9 cellular contexts compared by ENCODE assay signal in the genomic region with DNA sequence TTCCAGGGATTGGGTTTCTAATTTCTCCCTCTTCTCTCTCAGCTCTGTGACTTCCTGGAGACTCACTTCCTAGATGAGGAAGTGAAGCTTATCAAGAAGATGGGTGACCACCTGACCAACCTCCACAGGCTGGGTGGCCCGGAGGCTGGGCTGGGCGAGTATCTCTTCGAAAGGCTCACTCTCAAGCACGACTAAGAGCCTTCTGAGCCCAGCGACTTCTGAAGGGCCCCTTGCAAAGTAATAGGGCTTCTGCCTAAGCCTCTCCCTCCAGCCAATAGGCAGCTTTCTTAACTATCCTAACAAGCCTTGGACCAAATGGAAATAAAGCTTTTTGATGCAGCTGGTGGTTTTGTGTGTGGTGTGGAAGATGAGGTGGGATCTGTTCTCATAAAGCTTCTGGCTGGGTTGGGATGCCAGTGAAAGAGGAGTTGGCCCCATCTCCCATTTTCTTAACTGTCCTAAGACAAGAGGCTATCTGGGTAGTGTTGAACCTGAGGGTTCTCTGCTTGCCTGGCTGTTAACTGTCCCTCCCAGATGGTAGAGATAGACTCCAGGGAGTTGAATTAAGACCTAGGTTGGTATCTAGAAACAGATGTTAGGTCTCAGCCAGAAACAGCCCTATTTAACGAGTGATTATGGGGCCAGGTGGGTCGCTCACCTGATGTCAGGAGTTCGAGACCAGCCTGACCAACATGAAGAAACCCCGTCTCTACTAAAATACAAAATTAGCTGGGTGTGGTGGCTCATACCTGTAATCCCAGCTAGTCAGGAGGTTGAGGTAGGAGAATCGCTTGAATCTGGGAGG. TPM values are rescaled to one million over a fixed set of nuclear protein-coding genes. Genes with fewer than 3 reads are reported as not detected.
DNase-seq lines count a peak whose midpoint lies in the region; ATAC-seq, FAIRE-seq and TF ChIP-seq lines count a peak whose summit lies in the region.
"Had no signal": no experiment of that assay in that cellular context is flagged by ENCODE, and none has a peak within 500 bp of the region (broad histone marks: within the 10 kb centered on the region; RNA-seq: fewer than 3 reads in every experiment).

No MANE protein-coding gene starts in this region.

- peak overlapping the region; percentile 85 for H3K4me3 ChIP-seq in CD4-positive, CD25-positive, alpha-beta regulatory T cell (ENCODE audit: low read depth, low read length)
- H3K4me3 ChIP-seq in Karpas-422 (ENCODE audit: low read length) (peak overlapping the region; percentile 87), K562 (peak overlapping the region; percentile 70), mesodermal cell (ENCODE audit: extremely low read depth, insufficient read depth, low read length, poor library complexity, severe bottlenecking) (peak overlapping the region; percentile 90)

- no peak for TF ChIP-seq CTCF in K562 (IDR thresholded peaks at IDR 0.05 in 2 of 3, conservative IDR thresholded peaks at IDR 0.05 in 1 of 3; ENCODE audit: insufficient read depth in 2 of 3, low read depth in 1 of 3, low read length in 3 of 3)

- no peak; the same call in 1 of the 2 replicates for TF ChIP-seq POLR2A in K562 (conservative IDR thresholded peaks at IDR 0.05)

- H3K27me3 ChIP-seq in CD4-positive, CD25-positive, alpha-beta regulatory T cell (ENCODE audit: control insufficient read depth, insufficient read depth, low read length) = no peaks in the 10 kb centered on the region
- no peaks in the 10 kb centered on the region for H3K27me3 ChIP-seq in Karpas-422 (ENCODE audit: low read length)
- no peaks in the 10 kb centered on the region for H3K27me3 ChIP-seq in K562 (ENCODE audit: control insufficient read depth in 2 of 2, insufficient read depth in 2 of 2, low read length in 2 of 2)

- no peak for TF ChIP-seq EP300 in K562 (IDR thresholded peaks at IDR 0.05; ENCODE audit: low read length)

- H3K27me3 Mint-ChIP-seq in CD4-positive, CD25-positive, alpha-beta regulatory T cell = peaks cover 7% of the 10 kb centered on the region

- H3K4me1 ChIP-seq in CD4-positive, CD25-positive, alpha-beta regulatory T cell (ENCODE audit: control insufficient read depth, insufficient read depth, low read length, poor library complexity, severe bottlenecking) = peaks cover 57% of the 10 kb centered on the region
- peaks cover 73% of the 10 kb centered on the region for H3K4me1 ChIP-seq in Karpas-422 (ENCODE audit: low read length)
- peaks cover 40 to 63% of the 10 kb centered on the region in 2 experiments for H3K4me1 ChIP-seq in K562 (replicated peaks in 1 of 2; ENCODE audit: control insufficient read depth in 2 of 2, insufficient read depth in 2 of 2, low read length in 2 of 2)
- peaks cover 25% of the 10 kb centered on the region for H3K4me1 ChIP-seq in mesodermal cell (ENCODE audit: control insufficient read depth, insufficient read depth, low read length, poor library complexity, severe bottlenecking)

- H3K27ac ChIP-seq in CD4-positive, CD25-positive, alpha-beta regulatory T cell (ENCODE audit: insufficient read depth, low read length, poor library complexity, severe bottlenecking) = peak overlapping the region; percentile 82
- H3K27ac ChIP-seq in Karpas-422 (ENCODE audit: low read length) (peak overlapping the region; percentile 78), K562 (ENCODE audit: extremely low read depth, low read depth, low read length) (peak overlapping the region; percentile 82), mesodermal cell (ENCODE audit: low read depth, low read length, severe bottlenecking) (no peak overlapping the region)

- H3K4me2 ChIP-seq in Karpas-422 (ENCODE audit: low read depth, low read length, poor library complexity, severe bottlenecking) (peak overlapping the region; percentile 73), K562 (ENCODE audit: insufficient read depth, low read length) (peak overlapping the region; percentile 99)

- TF ChIP-seq RAD21 in K562 (CRISPR knock-in tag; conservative IDR thresholded peaks at IDR 0.05 in 1 of 2, IDR thresholded peaks at IDR 0.05 in 1 of 2) = no peak

- H3K9me3 Mint-ChIP-seq in CD4-positive, CD25-positive, alpha-beta regulatory T cell = no peaks in the 10 kb centered on the region

- in situ Hi-C loops in K562 (cut with MboI) = loop anchor here (10.0 kb wide), 1 partner anchor 92 kb away; a partner anchor contains a TSS

- H3K36me3 ChIP-seq in CD4-positive, CD25-positive, alpha-beta regulatory T cell (ENCODE audit: control insufficient read depth, insufficient read depth, low read length) = peaks cover 29% of the 10 kb centered on the region
- peaks cover 37% of the 10 kb centered on the region for H3K36me3 ChIP-seq in Karpas-422 (ENCODE audit: insufficient read depth, low read length)
- H3K36me3 ChIP-seq in K562 (ENCODE audit: control insufficient read depth, insufficient read depth, low read length) = peaks cover 55% of the 10 kb centered on the region
- H3K36me3 ChIP-seq in mesodermal cell (ENCODE audit: control insufficient read depth, insufficient read depth, low read length) = peaks cover 46% of the 10 kb centered on the region

- FAIRE-seq in K562 (lab: Jason Lieb, UNC) (peak; percentile 19), HTR-8/SVneo (lab: Jason Lieb, UNC) (no peak)

- BruUV-seq in K562 (replicated peaks; lab: Mats Ljungman, UMichigan) = no TSS peak

- H3K4me1 Mint-ChIP-seq in CD4-positive, CD25-positive, alpha-beta regulatory T cell = peaks cover 4 to 63% (median 33%) of the 10 kb centered on the region in 4 donors

- H2AFZ ChIP-seq in Karpas-422 (ENCODE audit: low read length) (no peak overlapping the region), K562 (ENCODE audit: low read depth, low read length) (no peak overlapping the region)

- H3K9ac ChIP-seq in Karpas-422 (ENCODE audit: low read length) (peak overlapping the region; percentile 81), K562 (ENCODE audit: insufficient read depth in 1 of 2, low read depth in 2 of 2, low read length in 2 of 2) (peak overlapping the region; percentile 90 to 91)

- POLR2A ChIA-PET in K562 (lab: Yijun Ruan, JAX) = interaction anchor here (0.5 to 14.5 kb wide), 42 partner anchors 7 to 566 kb away, joined by 3 to 439 read pairs (median 5); a partner anchor contains a TSS

- no peaks in the 10 kb centered on the region for H3K9me1 ChIP-seq in K562 (ENCODE audit: control insufficient read depth, insufficient read depth, low read length)

- H3K27ac Mint-ChIP-seq in CD4-positive, CD25-positive, alpha-beta regulatory T cell = peak overlapping the region; percentile 98 to 99 (median 99)

- H3K4me3 Mint-ChIP-seq in CD4-positive, CD25-positive, alpha-beta regulatory T cell = peak overlapping the region; percentile 99 to 100 (median 99)

- no peaks in the 10 kb centered on the region for H3K9me3 ChIP-seq in CD4-positive, CD25-positive, alpha-beta regulatory T cell (ENCODE audit: control insufficient read depth in 2 of 2, low read length in 2 of 2)
- H3K9me3 ChIP-seq in Karpas-422 (ENCODE audit: low read length) = no peaks in the 10 kb centered on the region
- no peaks in the 10 kb centered on the region for H3K9me3 ChIP-seq in K562 (replicated peaks; ENCODE audit: control insufficient read depth, insufficient read depth, low read depth, low read length)
- H3K9me3 ChIP-seq in mesodermal cell (ENCODE audit: control insufficient read depth, low read length) = no peaks in the 10 kb centered on the region

- no peak for ATAC-seq in CD4-positive, CD25-positive, alpha-beta regulatory T cell (ENCODE audit: low read depth in 2 of 2)
- ATAC-seq in K562 = no peak
- no peak for ATAC-seq in HG03097 (IDR thresholded peaks at IDR 0.05; ENCODE audit: low FRiP score, unreplicated experiment)
- no peak for ATAC-seq in GM19328 (IDR thresholded peaks at IDR 0.05; ENCODE audit: unreplicated experiment)

- no peak for DNase-seq in CD4-positive, CD25-positive, alpha-beta regulatory T cell
- peak; percentile 80 for DNase-seq in Karpas-422
- peak in 1 of 4 experiments; percentile 70 for DNase-seq in K562 (ENCODE audit: extremely low read depth in 1 of 4, low spot score in 3 of 4)
- no peak for DNase-seq in HTR-8/SVneo (ENCODE audit: insufficient read length, low spot score)
- DNase-seq in stimulated activated naive CD4-positive, alpha-beta T cell treated with Interleukin-2 at 50 U/mL for 16 hours (lab: John Stamatoyannopoulos, UW) = no peak

- H3K9me2 ChIP-seq in Karpas-422 (replicated peaks; ENCODE audit: insufficient read depth, low read length) = no peaks in the 10 kb centered on the region

- H3K36me3 Mint-ChIP-seq in CD4-positive, CD25-positive, alpha-beta regulatory T cell = peaks cover 13% of the 10 kb centered on the region

- intact Hi-C loops in K562 (cut with micrococcal nuclease) = loop anchor here (1.0 to 5.0 kb wide), 3 partner anchors 34 to 93 kb away; a partner anchor contains a TSS

- peaks cover 12% of the 10 kb centered on the region for H4K20me1 ChIP-seq in Karpas-422 (ENCODE audit: insufficient read depth, low read depth, low read length)
- peaks cover 21% of the 10 kb centered on the region for H4K20me1 ChIP-seq in K562 (replicated peaks; ENCODE audit: control insufficient read depth, insufficient read depth, low read length)

- H3K79me2 ChIP-seq in Karpas-422 (ENCODE audit: low read length) = peaks cover 12% of the 10 kb centered on the region
- peaks cover 55% of the 10 kb centered on the region for H3K79me2 ChIP-seq in K562 (ENCODE audit: control insufficient read depth, insufficient read depth, low read length)

- CTCF ChIA-PET in K562 (lab: Yijun Ruan, JAX; ENCODE audit: low intra/inter-chr PET ratio) = interaction anchor here (0.6 kb wide), 1 partner anchor 154 kb away, joined by 3 read pairs; no protein-coding TSS in a partner anchor

- 2% methylated on average over 10 of the region's 10 CpGs for WGBS in K562 (ENCODE audit: insufficient coverage, low coverage, missing lambda C conversion rate)
- WGBS in mesodermal cell (ENCODE audit: insufficient coverage in 2 of 2), 2 experiments = 83 to 93% methylated on average over 3 to 8 of the region's 10 CpGs

RNA-seq across cellular contexts. Expression of a gene that starts 1.6 kb away (rescaled TPM):
- 575 TPM for total RNA-seq in CD4-positive, CD25-positive, alpha-beta regulatory T cell
- polyA plus RNA-seq in CD4-positive, CD25-positive, alpha-beta regulatory T cell = 1,000 to 10,000 TPM; 4,061 to 5,675 (median 4,823) TPM
- 6,036 and 6,638 TPM in 2 replicates for total RNA-seq in Karpas-422 (2014; rRNA removed; shearing (Covaris generic); ENCODE audit: low replicate concordance)
- 116 and 227 TPM in 2 replicates for total RNA-seq in K562 (2011; cell fraction: chromatin; rRNA removed; ENCODE audit: low replicate concordance)
- 251 and 284 TPM in 2 replicates for total RNA-seq in K562 (2011; cell fraction: nucleolus; rRNA removed)
- 546 and 1,281 TPM in 2 replicates for total RNA-seq in K562 (2011; cell fraction: nucleoplasm; rRNA removed)
- total RNA-seq in K562 (2014; rRNA removed) (3,611 and 4,100 TPM in 2 replicates), K562 (2014; rRNA removed; fragmentation: Illumina TruSeq; extraction: Trizol) (2,821 and 3,420 TPM in 2 replicates), K562 (2015; rRNA removed; fragmentation: Illumina TruSeq; extraction: Trizol) (4,574 and 5,040 TPM in 2 replicates), K562 (2021) (3,376 and 3,459 TPM in 2 replicates)
- polyA plus RNA-seq in K562 (2011; rRNA removed) (1,231 and 2,161 TPM in 2 replicates), K562 (2014; fragmentation: Illumina TruSeq; extraction: Trizol) (6,461 and 6,790 TPM in 2 replicates), K562 (2014; fragmentation: Nextera tagmentation; extraction: Ambion mirVana) (over 10,000 TPM; 17,458 to 27,415 TPM), K562 (2014; rRNA removed) (3,965 and 4,994 TPM in 2 replicates)
- polyA plus RNA-seq in K562 (2011; cell fraction: cytosol; rRNA removed) = 5,138 and 6,086 TPM in 2 replicates
- polyA plus RNA-seq in K562 (2011; cell fraction: nucleus; rRNA removed) = 1,631 and 1,635 TPM in 2 replicates
- 3,654 and 5,025 TPM in 2 replicates for polyA plus RNA-seq in K562 (2012)
- 536 and 548 TPM in 2 replicates for polyA minus RNA-seq in K562 (2011; rRNA and poly(A)+ RNA removed)
- polyA minus RNA-seq in K562 (2011; cell fraction: cytosol; rRNA and poly(A)+ RNA removed) = 790 and 999 TPM in 2 replicates
- 171 and 269 TPM in 2 replicates for polyA minus RNA-seq in K562 (2011; cell fraction: nucleus; rRNA and poly(A)+ RNA removed)
- polyA plus RNA-seq in mesodermal cell (2013, experiment 1 of 2) = 3,050 TPM
- polyA plus RNA-seq in mesodermal cell (2013, experiment 2 of 2) = 2,468 TPM

RNA-seq across cellular contexts. Expression of a gene that starts 12.1 kb away (rescaled TPM):
- 92.8 TPM for total RNA-seq in CD4-positive, CD25-positive, alpha-beta regulatory T cell
- 10 to 100 TPM; 47.9 to 73.1 (median 61.1) TPM for polyA plus RNA-seq in CD4-positive, CD25-positive, alpha-beta regulatory T cell
- 93.8 and 164 TPM in 2 replicates for total RNA-seq in Karpas-422 (2014; rRNA removed; shearing (Covaris generic); ENCODE audit: low replicate concordance)
- total RNA-seq in K562 (2011; cell fraction: chromatin; rRNA removed; ENCODE audit: low replicate concordance) = 47.4 and 110 TPM in 2 replicates
- total RNA-seq in K562 (2011; cell fraction: nucleolus; rRNA removed) = 95.2 and 106 TPM in 2 replicates
- 67.2 and 75.0 TPM in 2 replicates for total RNA-seq in K562 (2011; cell fraction: nucleoplasm; rRNA removed)
- total RNA-seq in K562 (2014; rRNA removed) (44.5 and 62.0 TPM in 2 replicates), K562 (2014; rRNA removed; fragmentation: Illumina TruSeq; extraction: Trizol) (22.1 and 23.0 TPM in 2 replicates), K562 (2015; rRNA removed; fragmentation: Illumina TruSeq; extraction: Trizol) (41.3 and 46.5 TPM in 2 replicates), K562 (2021) (95.4 and 98.5 TPM in 2 replicates)
- polyA plus RNA-seq in K562 (2011; rRNA removed) (51.2 and 56.6 TPM in 2 replicates), K562 (2014; fragmentation: Illumina TruSeq; extraction: Trizol) (67.5 and 79.1 TPM in 2 replicates), K562 (2014; fragmentation: Nextera tagmentation; extraction: Ambion mirVana) (1 to 10 TPM; 3.2 to 5.5 TPM), K562 (2014; rRNA removed) (69.6 and 79.5 TPM in 2 replicates)
- polyA plus RNA-seq in K562 (2011; cell fraction: cytosol; rRNA removed) = 75.9 and 134 TPM in 2 replicates
- 94.1 and 129 TPM in 2 replicates for polyA plus RNA-seq in K562 (2011; cell fraction: nucleus; rRNA removed)
- 105 and 115 TPM in 2 replicates for polyA plus RNA-seq in K562 (2012)
- polyA minus RNA-seq in K562 (2011; rRNA and poly(A)+ RNA removed) = 13.0 and 20.5 TPM in 2 replicates
- polyA minus RNA-seq in K562 (2011; cell fraction: cytosol; rRNA and poly(A)+ RNA removed) = 37.3 and 38.6 TPM in 2 replicates
- 30.5 and 33.0 TPM in 2 replicates for polyA minus RNA-seq in K562 (2011; cell fraction: nucleus; rRNA and poly(A)+ RNA removed)
- 271 TPM for polyA plus RNA-seq in mesodermal cell (2013, experiment 1 of 2)
- polyA plus RNA-seq in mesodermal cell (2013, experiment 2 of 2) = 190 TPM

RNA-seq across cellular contexts. Expression of a gene that starts 26.4 kb away (rescaled TPM):
- total RNA-seq in CD4-positive, CD25-positive, alpha-beta regulatory T cell = 37.1 TPM
- polyA plus RNA-seq in CD4-positive, CD25-positive, alpha-beta regulatory T cell = 10 to 100 TPM; 24.5 to 28.8 (median 26.2) TPM
- total RNA-seq in Karpas-422 (2014; rRNA removed; shearing (Covaris generic); ENCODE audit: low replicate concordance) = 39.0 and 42.6 TPM in 2 replicates
- total RNA-seq in K562 (2011; cell fraction: chromatin; rRNA removed; ENCODE audit: low replicate concordance) = 36.8 and 78.5 TPM in 2 replicates
- 40.7 and 40.9 TPM in 2 replicates for total RNA-seq in K562 (2011; cell fraction: nucleolus; rRNA removed)
- 28.8 and 32.4 TPM in 2 replicates for total RNA-seq in K562 (2011; cell fraction: nucleoplasm; rRNA removed)
- 12.9 and 20.5 TPM in 2 replicates for total RNA-seq in K562 (2014; rRNA removed)
- total RNA-seq in K562 (2014; rRNA removed; fragmentation: Illumina TruSeq; extraction: Trizol) = 8.8 and 11.3 TPM in 2 replicates
- 15.2 and 18.4 TPM in 2 replicates for total RNA-seq in K562 (2015; rRNA removed; fragmentation: Illumina TruSeq; extraction: Trizol)
- 26.1 and 28.1 TPM in 2 replicates for total RNA-seq in K562 (2021)
- polyA plus RNA-seq in K562 (2011; rRNA removed) = 26.0 and 26.7 TPM in 2 replicates
- 26.7 and 37.5 TPM in 2 replicates for polyA plus RNA-seq in K562 (2011; cell fraction: cytosol; rRNA removed)
- 26.4 and 41.7 TPM in 2 replicates for polyA plus RNA-seq in K562 (2011; cell fraction: nucleus; rRNA removed)
- polyA plus RNA-seq in K562 (2012) = 20.3 and 23.1 TPM in 2 replicates
- polyA plus RNA-seq in K562 (2014; fragmentation: Illumina TruSeq; extraction: Trizol) = 31.1 and 32.2 TPM in 2 replicates
- polyA plus RNA-seq in K562 (2014; fragmentation: Nextera tagmentation; extraction: Ambion mirVana) = 1 to 10 TPM; 1.9 to 2.2 TPM
- 18.0 and 24.3 TPM in 2 replicates for polyA plus RNA-seq in K562 (2014; rRNA removed)
- 15.7 and 26.2 TPM in 2 replicates for polyA minus RNA-seq in K562 (2011; rRNA and poly(A)+ RNA removed)
- polyA minus RNA-seq in K562 (2011; cell fraction: cytosol; rRNA and poly(A)+ RNA removed) = 20.6 and 25.9 TPM in 2 replicates
- 13.2 and 13.8 TPM in 2 replicates for polyA minus RNA-seq in K562 (2011; cell fraction: nucleus; rRNA and poly(A)+ RNA removed)
- polyA plus RNA-seq in mesodermal cell (2013, experiment 1 of 2) = 35.0 TPM
- polyA plus RNA-seq in mesodermal cell (2013, experiment 2 of 2) = 32.7 TPM

RNA-seq across cellular contexts. Expression of a gene that starts 26.9 kb away (rescaled TPM):
- total RNA-seq in CD4-positive, CD25-positive, alpha-beta regulatory T cell = 18.5 TPM
- polyA plus RNA-seq in CD4-positive, CD25-positive, alpha-beta regulatory T cell = 10 to 100 TPM; 49.1 to 60.2 (median 52.9) TPM
- total RNA-seq in Karpas-422 (2014; rRNA removed; shearing (Covaris generic); ENCODE audit: low replicate concordance) = 107 and 298 TPM in 2 replicates
- total RNA-seq in K562 (2011; cell fraction: chromatin; rRNA removed; ENCODE audit: low replicate concordance) = 106 and 309 TPM in 2 replicates
- 270 and 321 TPM in 2 replicates for total RNA-seq in K562 (2011; cell fraction: nucleolus; rRNA removed)
- 174 and 179 TPM in 2 replicates for total RNA-seq in K562 (2011; cell fraction: nucleoplasm; rRNA removed)
- total RNA-seq in K562 (2014; rRNA removed) (453 and 558 TPM in 2 replicates), K562 (2014; rRNA removed; fragmentation: Illumina TruSeq; extraction: Trizol) (56.6 and 95.4 TPM in 2 replicates), K562 (2015; rRNA removed; fragmentation: Illumina TruSeq; extraction: Trizol) (282 and 294 TPM in 2 replicates), K562 (2021) (335 and 343 TPM in 2 replicates)
- polyA plus RNA-seq in K562 (2011; rRNA removed) (237 and 273 TPM in 2 replicates), K562 (2014; fragmentation: Illumina TruSeq; extraction: Trizol) (165 and 339 TPM in 2 replicates), K562 (2014; fragmentation: Nextera tagmentation; extraction: Ambion mirVana) (10 to 100 TPM; 71.4 to 95.3 TPM), K562 (2014; rRNA removed) (310 and 330 TPM in 2 replicates)
- 435 and 727 TPM in 2 replicates for polyA plus RNA-seq in K562 (2011; cell fraction: cytosol; rRNA removed)
- polyA plus RNA-seq in K562 (2011; cell fraction: nucleus; rRNA removed) = 267 and 312 TPM in 2 replicates
- 308 and 401 TPM in 2 replicates for polyA plus RNA-seq in K562 (2012)
- polyA minus RNA-seq in K562 (2011; rRNA and poly(A)+ RNA removed) = 168 and 344 TPM in 2 replicates
- 335 and 352 TPM in 2 replicates for polyA minus RNA-seq in K562 (2011; cell fraction: cytosol; rRNA and poly(A)+ RNA removed)
- polyA minus RNA-seq in K562 (2011; cell fraction: nucleus; rRNA and poly(A)+ RNA removed) = 89.8 and 126 TPM in 2 replicates
- 80.1 TPM for polyA plus RNA-seq in mesodermal cell (2013, experiment 1 of 2)
- polyA plus RNA-seq in mesodermal cell (2013, experiment 2 of 2) = 71.8 TPM

RNA-seq across cellular contexts. Expression of a gene that starts 33.2 kb away (rescaled TPM):
- total RNA-seq in CD4-positive, CD25-positive, alpha-beta regulatory T cell = not detected
- 1 to 10 TPM in 2 of 4 donors, under 1 TPM in 2; 0.68 to 2.4 (median 1.1) TPM for polyA plus RNA-seq in CD4-positive, CD25-positive, alpha-beta regulatory T cell
- 1.4 and 3.3 TPM in 2 replicates for total RNA-seq in Karpas-422 (2014; rRNA removed; shearing (Covaris generic); ENCODE audit: low replicate concordance)
- 1.4 and 2.3 TPM in 2 replicates for total RNA-seq in K562 (2011; cell fraction: chromatin; rRNA removed; ENCODE audit: low replicate concordance)
- 1.7 and 2.7 TPM in 2 replicates for total RNA-seq in K562 (2011; cell fraction: nucleolus; rRNA removed)
- 0.99 and 1.0 TPM in 2 replicates for total RNA-seq in K562 (2011; cell fraction: nucleoplasm; rRNA removed)
- 1.1 and 1.5 TPM in 2 replicates for total RNA-seq in K562 (2014; rRNA removed)
- total RNA-seq in K562 (2014; rRNA removed; fragmentation: Illumina TruSeq; extraction: Trizol) = 0.44 and 0.51 TPM in 2 replicates
- 0.76 and 1.2 TPM in 2 replicates for total RNA-seq in K562 (2015; rRNA removed; fragmentation: Illumina TruSeq; extraction: Trizol)
- 1.6 and 2.1 TPM in 2 replicates for total RNA-seq in K562 (2021)
- polyA plus RNA-seq in K562 (2011; rRNA removed) = 1.9 and 4.2 TPM in 2 replicates
- 4.5 and 4.6 TPM in 2 replicates for polyA plus RNA-seq in K562 (2011; cell fraction: cytosol; rRNA removed)
- 3.6 and 5.2 TPM in 2 replicates for polyA plus RNA-seq in K562 (2011; cell fraction: nucleus; rRNA removed)
- polyA plus RNA-seq in K562 (2012) = 2.2 and 4.5 TPM in 2 replicates
- 0.37 and 1.2 TPM in 2 replicates for polyA plus RNA-seq in K562 (2014; fragmentation: Illumina TruSeq; extraction: Trizol)
- under 1 TPM; 0.41 to 0.87 TPM for polyA plus RNA-seq in K562 (2014; fragmentation: Nextera tagmentation; extraction: Ambion mirVana)
- polyA plus RNA-seq in K562 (2014; rRNA removed) = 1.3 and 1.6 TPM in 2 replicates
- polyA minus RNA-seq in K562 (2011; rRNA and poly(A)+ RNA removed) = 0.25 and 0.45 TPM in 2 replicates
- polyA minus RNA-seq in K562 (2011; cell fraction: cytosol; rRNA and poly(A)+ RNA removed) = 2.7 TPM in 1 of 2 replicates, not detected in the other
- polyA minus RNA-seq in K562 (2011; cell fraction: nucleus; rRNA and poly(A)+ RNA removed) = 0.81 and 1.6 TPM in 2 replicates
- polyA plus RNA-seq in mesodermal cell (2013, experiment 1 of 2) = 1.3 TPM
- 1.0 TPM for polyA plus RNA-seq in mesodermal cell (2013, experiment 2 of 2)
- total RNA-seq: HT1080 had no signal
